11 cellular contexts compared by ENCODE assay signal in the genomic region with DNA sequence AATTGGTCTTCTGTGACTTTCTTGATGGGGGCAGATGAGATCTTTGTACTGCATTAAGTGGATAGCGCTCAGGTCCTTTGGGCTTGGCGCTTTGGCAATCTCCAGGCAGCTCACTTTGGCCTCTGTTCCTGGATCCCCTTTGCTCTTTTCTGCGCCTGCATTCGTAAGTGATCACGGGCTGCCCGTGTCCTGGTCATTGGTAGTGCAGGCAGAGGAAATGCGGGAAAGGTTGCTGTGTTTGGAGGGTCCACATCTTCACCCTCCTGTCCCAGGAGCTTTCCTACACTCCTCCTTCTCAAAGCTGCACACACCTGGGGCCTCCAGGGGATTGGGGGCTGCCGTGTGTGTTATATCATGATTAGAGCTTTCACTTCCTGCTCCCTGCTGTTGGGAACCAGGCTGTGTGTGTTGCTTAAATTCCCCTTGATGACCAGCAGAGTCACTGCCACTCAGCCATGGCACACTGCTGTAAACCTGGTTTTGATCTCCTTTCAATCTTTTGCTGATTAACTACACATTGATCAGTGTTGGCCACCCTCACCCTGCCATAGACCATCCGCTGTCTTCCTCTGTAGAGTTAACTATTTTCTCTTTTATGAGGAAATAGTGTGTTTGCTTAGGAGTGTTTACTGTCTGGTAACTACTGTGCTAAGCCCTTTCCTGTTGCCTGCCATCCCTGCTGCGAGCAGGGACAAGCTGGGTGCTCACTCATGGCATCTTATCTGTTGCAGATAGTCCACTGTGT. TPM values are rescaled to one million over a fixed set of nuclear protein-coding genes. Genes with fewer than 3 reads are reported as not detected.
A peak's percentile ranks its signal among the peaks of the same experiment; 100 is the strongest.
DNase-seq lines count a peak whose midpoint lies in the region; ATAC-seq and TF ChIP-seq lines count a peak whose summit lies in the region.
"Had no signal": no experiment of that assay in that cellular context is flagged by ENCODE, and none has a peak within 500 bp of the region (broad histone marks: within the 10 kb centered on the region; RNA-seq: fewer than 3 reads in every experiment).

No MANE protein-coding gene starts in this region.

- no peak for TF ChIP-seq CTCF in HFF-Myc (IDR thresholded peaks at IDR 0.05; ENCODE audit: low read depth, low read length, missing control alignments)
- peak in 1 of 4 donors; percentile 10 for TF ChIP-seq CTCF in right lobe of liver (IDR thresholded peaks at IDR 0.05)

- peaks cover 0 to 17% (median 7%) of the 10 kb centered on the region in 4 donors for H3K4me1 ChIP-seq in right lobe of liver

- no peaks in the 10 kb centered on the region for H3K9me3 ChIP-seq in right lobe of liver
- H3K9me3 ChIP-seq: pancreas had no signal

- intact Hi-C loops in right lobe of liver (cut with DNase I) = no loop called here
- intact Hi-C loops in Right ventricle myocardium inferior (cut with DNase I) = no loop called here

- H3K4me3 ChIP-seq in HFF-Myc (replicated peaks; ENCODE audit: low read depth, low read length) (peak overlapping the region; percentile 89), right lobe of liver (peak overlapping the region; percentile 14 to 95 (median 95))

- ATAC-seq in right lobe of liver (peak; percentile 64 to 75 (median 71)), Right ventricle myocardium inferior (no peak)

- WGBS in right lobe of liver (ENCODE audit: insufficient coverage, low coverage, low lambda C conversion rate, missing lambda C conversion rate) = 40% methylated on average over 10 of the region's 10 CpGs

- TF ChIP-seq POLR2A in right lobe of liver (IDR thresholded peaks at IDR 0.05) = peak; percentile 49

- peaks cover 0 to 21% (median under 1%) of the 10 kb centered on the region in 4 donors for H3K36me3 ChIP-seq in right lobe of liver
- H3K36me3 ChIP-seq: pancreas had no signal

- peak overlapping the region; percentile 32 to 51 (median 43) for H3K27ac ChIP-seq in right lobe of liver
- H3K27ac ChIP-seq: epithelial cell of prostate, pancreas had no signal

- H3K27me3 ChIP-seq in right lobe of liver = no peaks in the 10 kb centered on the region
- H3K27me3 ChIP-seq: pancreas had no signal

- DNase-seq in COLO668 (lab: John Stamatoyannopoulos, UW; ENCODE audit: unreplicated experiment) (peak; percentile 32), HFF-Myc (ENCODE audit: extremely low read depth, low read depth) (no peak), UCSD-AML1 (lab: John Stamatoyannopoulos, UW; ENCODE audit: unreplicated experiment) (peak; percentile 17), right lobe of liver (peak in 2 of 3 donors; percentile 43 to 57), inferior parietal cortex (ENCODE audit: extremely low spot score) (no peak), OCI-M2 (lab: John Stamatoyannopoulos, UW; ENCODE audit: unreplicated experiment) (no peak), Right ventricle myocardium inferior (ENCODE audit: missing footprints) (no peak)
- DNase-seq in activated effector memory CD4-positive, alpha-beta T cell treated with anti-CD3 and anti-CD28 coated beads, Interleukin-2, amount 50 U/mL, for 16 hours = no peak
- DNase-seq: activated CD8-positive, alpha-beta memory T cell treated with anti-CD3 and anti-CD28 coated beads for 24 hours; pancreas had no signal

RNA-seq across cellular contexts. Expression of a gene that starts 13.0 kb away (rescaled TPM):
- total RNA-seq in right lobe of liver (10 to 100 TPM in 2 of 6 experiments, 1 to 10 TPM in 4; 2.5 to 21.8 (median 8.5) TPM), Right ventricle myocardium inferior (5.6 TPM)

RNA-seq across cellular contexts. Expression of a gene that starts 24.5 kb away (rescaled TPM):
- total RNA-seq in right lobe of liver (10 to 100 TPM in 5 of 6 experiments, 1 to 10 TPM in 1; 9.7 to 16.0 (median 12.9) TPM), Right ventricle myocardium inferior (21.9 TPM)

Comparison
In these comparisons a context has a peak if more than half of its experiments do, and no peak if none do; other contexts are left out.
1. DNase-seq: peak in COLO668 (single experiment), UCSD-AML1 (single experiment) and right lobe of liver (2 of 3); none in HFF-Myc (single experiment), inferior parietal cortex (single experiment), OCI-M2 (single experiment), Right ventricle myocardium inferior (single experiment) and activated effector memory CD4-positive, alpha-beta T cell treated with anti-CD3 and anti-CD28 coated beads, Interleukin-2, amount 50 U/mL, for 16 hours (single experiment).